Comparison of ENCODE assay signal across 27 cellular contexts in genomic region chr15:70964686-70965085, GRCh38.
"Had no signal": no experiment of that assay in that cellular context is flagged by ENCODE, and none has a peak within 500 bp of the region (broad histone marks: within the 10 kb centered on the region; RNA-seq: fewer than 3 reads in every experiment).

No MANE protein-coding gene starts in this region.

- H3K27me3 ChIP-seq: neural progenitor cell, ovary, right lobe of liver, sigmoid colon, spleen, suprapubic skin, testis, tibial artery, transverse colon, upper lobe of right lung, uterus had no signal

- H3K4me3 ChIP-seq: neural progenitor cell, ovary, psoas muscle, right lobe of liver, sigmoid colon, smooth muscle cell, spleen, suprapubic skin, testis, tibial artery, transverse colon, upper lobe of right lung, uterus had no signal

- DNase-seq: natural killer cell; occipital lobe; ovary; posterior cingulate gyrus; psoas muscle; right cardiac atrium; right lobe of liver; sigmoid colon; spleen; stimulated activated CD4-positive, alpha-beta T cell treated with anti-CD3 and anti-CD28 coated beads, Interleukin-12 subunit alpha, Interleukin-12 subunit beta, amount 100 ng/mL, for 4 hours; stimulated activated CD4-positive, alpha-beta T cell treated with anti-CD3 and anti-CD28 coated beads, Interleukin-1b, Interleukin-23, amount 100 ng/mL, for 48 hours; stimulated activated CD4-positive, alpha-beta T cell treated with anti-CD3 and anti-CD28 coated beads, Interleukin-4, amount 100 ng/mL, for 1 hour; stimulated activated CD4-positive, alpha-beta T cell treated with anti-CD3 and anti-CD28 coated beads, Interleukin-4, amount 100 ng/mL, for 4 hours; stimulated activated CD8-positive, alpha-beta memory T cell treated with anti-CD3 and anti-CD28 coated beads, Interleukin-4, amount 100 ng/mL, for 48 hours; stimulated activated naive CD8-positive, alpha-beta T cell treated with anti-CD3 and anti-CD28 coated beads, Interleukin-15, amount 100 ng/mL, for 72 hours; stimulated activated naive CD8-positive, alpha-beta T cell treated with anti-CD3 and anti-CD28 coated beads, Interleukin-15, Interleukin-2, amounts not matched to agents 100 U/mL and 50 U/mL, for 24 hours; substantia nigra; testis; tibial artery; transverse colon; upper lobe of right lung; uterus had no signal

- H3K27ac ChIP-seq: neural progenitor cell, ovary, parathyroid adenoma, psoas muscle, right lobe of liver, sigmoid colon, spleen, suprapubic skin, testis, tibial artery, transverse colon, upper lobe of right lung, uterus had no signal

- ATAC-seq: natural killer cell; psoas muscle; right cardiac atrium; right lobe of liver; stimulated activated memory B cell treated with anti-CD40 and anti-IgM and Interleukin-4, amounts not matched to agents 10 μg/mL and 1 μg/mL and 100 μg/mL, for 72 hours; stimulated activated naive CD8-positive, alpha-beta T cell treated with anti-CD3 and anti-CD28 coated beads, Interleukin-15, amount 100 ng/mL, for 72 hours; stimulated activated naive CD8-positive, alpha-beta T cell treated with anti-CD3 and anti-CD28 coated beads, Interleukin-15, Interleukin-2, amounts not matched to agents 100 U/mL and 50 U/mL, for 24 hours; upper lobe of right lung had no signal

- H3K9ac ChIP-seq: neural progenitor cell, parathyroid adenoma had no signal

- H2AFZ ChIP-seq: neural progenitor cell, parathyroid adenoma had no signal

- H3K36me3 ChIP-seq: neural progenitor cell, ovary, right lobe of liver, spleen, suprapubic skin, tibial artery, transverse colon, upper lobe of right lung, uterus had no signal

- H3K4me2 ChIP-seq: neural progenitor cell, smooth muscle cell had no signal

- H3K9me3 ChIP-seq: ovary, psoas muscle, right lobe of liver, sigmoid colon, testis, tibial artery, transverse colon, upper lobe of right lung, uterus had no signal

- H3K4me1 ChIP-seq: neural progenitor cell, parathyroid adenoma, psoas muscle, right lobe of liver, sigmoid colon, spleen, suprapubic skin, testis, tibial artery, transverse colon, upper lobe of right lung, uterus had no signal
